Comparison of ENCODE assay signal across 37 cellular contexts in genomic region chr2:167767858-167768257, GRCh38.
"Had no signal": no experiment of that assay in that cellular context is flagged by ENCODE, and none has a peak within 500 bp of the region (broad histone marks: within the 10 kb centered on the region; RNA-seq: fewer than 3 reads in every experiment).

No MANE protein-coding gene starts in this region.

- H3K36me3 ChIP-seq: ascending aorta, cardiac muscle cell had no signal

- H3K27ac Mint-ChIP-seq: activated CD4-positive, alpha-beta memory T cell treated with anti-CD3 and anti-CD28 coated beads, Interleukin-2, amount 10 ng/mL, durations not matched to agents 7 days and 5 days; activated CD4-positive, alpha-beta T cell treated with anti-CD3 and anti-CD28 coated beads for 36 hours; activated CD4-positive, alpha-beta T cell treated with anti-CD3 and anti-CD28 coated beads, Interleukin-2, amount 10 ng/mL, durations not matched to agents 7 days and 5 days; activated CD8-positive, alpha-beta memory T cell treated with anti-CD3 and anti-CD28 coated beads, Interleukin-2, amount 10 ng/mL, durations not matched to agents 7 days and 5 days; activated CD8-positive, alpha-beta T cell treated with anti-CD3 and anti-CD28 coated beads, Interleukin-2, amount 10 ng/mL, durations not matched to agents 7 days and 5 days; activated naive CD4-positive, alpha-beta T cell treated with anti-CD3 and anti-CD28 coated beads, Interleukin-2, amount 10 ng/mL, durations not matched to agents 7 days and 5 days; activated naive CD4-positive, alpha-beta T cell treated with anti-CD3 and anti-CD28 coated beads, Interleukin-2, amount 50 U/mL, for 24 hours; activated naive CD8-positive, alpha-beta T cell; activated naive CD8-positive, alpha-beta T cell treated with anti-CD3 and anti-CD28 coated beads, Interleukin-2, amount 10 ng/mL, durations not matched to agents 7 days and 5 days; activated naive CD8-positive, alpha-beta T cell treated with anti-CD3 and anti-CD28 coated beads, Interleukin-2, amount 50 U/mL, for 24 hours; activated T-cell treated with anti-CD3 and anti-CD28 coated beads, Interleukin-2, amount 50 U/mL, for 24 hours; activated T-helper 2 cell treated with anti-CD3 and anti-CD28 coated beads, Interferon-gamma antibody, Interleukin-2, Interleukin-4, amounts not matched to agents 10 μg/mL and 5 μg/mL and 100 μg/mL, durations not matched to agents 14 hours and 24 hours and 36 hours; brain; T-helper 1 cell treated with Interleukin-12 subunit alpha and Interleukin-12 subunit beta and Interleukin-4 antibody, amounts not matched to agents 30 μg/mL and 1 μg/mL, for 36 hours; T-helper 2 cell treated with Interferon-gamma antibody and Interleukin-4, amounts not matched to agents 5 μg/mL and 100 μg/mL, for 36 hours had no signal

- H3K27me3 ChIP-seq: ascending aorta, cardiac muscle cell had no signal

- DNase-seq: activated CD4-positive, alpha-beta memory T cell treated with anti-CD3 and anti-CD28 coated beads, Interleukin-2, amount 10 ng/mL, durations not matched to agents 7 days and 5 days; activated CD4-positive, alpha-beta T cell treated with anti-CD3 and anti-CD28 coated beads for 1 hour; activated CD4-positive, alpha-beta T cell treated with anti-CD3 and anti-CD28 coated beads for 36 hours; activated CD4-positive, alpha-beta T cell treated with anti-CD3 and anti-CD28 coated beads for 48 hours; activated CD4-positive, alpha-beta T cell treated with anti-CD3 and anti-CD28 coated beads, Interleukin-2, amount 10 ng/mL, durations not matched to agents 7 days and 5 days; activated CD4-positive, alpha-beta T cell treated with anti-CD3 and anti-CD28 coated beads, Interleukin-2, amount 50 U/mL, for 48 hours; activated CD4-positive, CD25-positive, alpha-beta regulatory T cell; activated CD8-positive, alpha-beta memory T cell treated with anti-CD3 and anti-CD28 coated beads for 24 hours; activated CD8-positive, alpha-beta memory T cell treated with anti-CD3 and anti-CD28 coated beads, Interleukin-2, amount 10 ng/mL, durations not matched to agents 7 days and 5 days; activated CD8-positive, alpha-beta memory T cell treated with anti-CD3 and anti-CD28 coated beads, Interleukin-2, amount 50 U/mL, for 48 hours; activated CD8-positive, alpha-beta T cell treated with anti-CD3 and anti-CD28 coated beads, Interleukin-2, amount 10 ng/mL, durations not matched to agents 7 days and 5 days; activated effector memory CD4-positive, alpha-beta T cell treated with Interleukin-2 at 50 U/mL for 16 hours; activated gamma-delta T cell; activated naive CD4-positive, alpha-beta T cell treated with anti-CD3 and anti-CD28 coated beads, Interleukin-2, amount 10 ng/mL, durations not matched to agents 7 days and 5 days; activated naive CD4-positive, alpha-beta T cell treated with Interleukin-2 at 50 U/mL for 16 hours; activated naive CD8-positive, alpha-beta T cell treated with anti-CD3 and anti-CD28 coated beads, Interleukin-2, amount 10 ng/mL, durations not matched to agents 7 days and 5 days; activated naive CD8-positive, alpha-beta T cell treated with anti-CD3 and anti-CD28 coated beads, Interleukin-2, amount 50 U/mL, for 24 hours; activated T-cell treated with anti-CD3 and anti-CD28 coated beads, Interleukin-2, amount 50 U/mL, for 24 hours; activated T-cell treated with anti-CD3 and anti-CD28 coated beads, Interleukin-2, amount 50 U/mL, for 48 hours; amygdala; anterior cingulate cortex; caudate nucleus; cerebellar nuclear complex; T-helper 1 cell; T-helper 2 cell; T-helper 9 cell had no signal

- H3K27ac ChIP-seq: ascending aorta, cardiac muscle cell, VCaP had no signal

- H3K36me3 Mint-ChIP-seq: activated CD8-positive, alpha-beta memory T cell treated with anti-CD3 and anti-CD28 coated beads, Interleukin-2, amount 10 ng/mL, durations not matched to agents 7 days and 5 days; activated naive CD4-positive, alpha-beta T cell treated with anti-CD3 and anti-CD28 coated beads, Interleukin-2, amount 10 ng/mL, durations not matched to agents 7 days and 5 days; activated naive CD4-positive, alpha-beta T cell treated with anti-CD3 and anti-CD28 coated beads, Interleukin-2, amount 50 U/mL, for 24 hours; activated naive CD8-positive, alpha-beta T cell; activated naive CD8-positive, alpha-beta T cell treated with anti-CD3 and anti-CD28 coated beads, Interleukin-2, amount 10 ng/mL, durations not matched to agents 7 days and 5 days; brain had no signal

- H3K4me1 ChIP-seq: ascending aorta had no signal

- H3K4me3 ChIP-seq: ascending aorta, cardiac muscle cell had no signal

- H3K27me3 Mint-ChIP-seq: activated CD4-positive, alpha-beta memory T cell treated with anti-CD3 and anti-CD28 coated beads, Interleukin-2, amount 10 ng/mL, durations not matched to agents 7 days and 5 days; activated CD4-positive, alpha-beta T cell treated with anti-CD3 and anti-CD28 coated beads for 36 hours; activated CD8-positive, alpha-beta memory T cell treated with anti-CD3 and anti-CD28 coated beads, Interleukin-2, amount 10 ng/mL, durations not matched to agents 7 days and 5 days; activated naive CD4-positive, alpha-beta T cell treated with anti-CD3 and anti-CD28 coated beads, Interleukin-2, amount 10 ng/mL, durations not matched to agents 7 days and 5 days; activated naive CD4-positive, alpha-beta T cell treated with anti-CD3 and anti-CD28 coated beads, Interleukin-2, amount 50 U/mL, for 24 hours; activated naive CD8-positive, alpha-beta T cell; activated naive CD8-positive, alpha-beta T cell treated with anti-CD3 and anti-CD28 coated beads, Interleukin-2, amount 50 U/mL, for 24 hours; activated T-cell treated with anti-CD3 and anti-CD28 coated beads, Interleukin-2, amount 50 U/mL, for 24 hours; brain; central memory CD8-positive, alpha-beta T cell had no signal

- ATAC-seq: activated CD4-positive, alpha-beta T cell treated with anti-CD3 and anti-CD28 coated beads for 36 hours; activated CD4-positive, CD25-positive, alpha-beta regulatory T cell treated with anti-CD3 and anti-CD28 coated beads, Interleukin-2, amount 50 U/mL, for 24 hours; activated CD8-positive, alpha-beta memory T cell treated with anti-CD3 and anti-CD28 coated beads, Interleukin-2, amount 10 ng/mL, durations not matched to agents 7 days and 5 days; activated CD8-positive, alpha-beta T cell treated with anti-CD3 and anti-CD28 coated beads, Interleukin-2, amount 10 ng/mL, durations not matched to agents 7 days and 5 days; activated naive CD8-positive, alpha-beta T cell treated with anti-CD3 and anti-CD28 coated beads, Interleukin-2, amount 50 U/mL, for 24 hours had no signal

- H3K4me3 Mint-ChIP-seq: activated CD4-positive, alpha-beta memory T cell treated with anti-CD3 and anti-CD28 coated beads, Interleukin-2, amount 10 ng/mL, durations not matched to agents 7 days and 5 days; activated CD4-positive, alpha-beta T cell treated with anti-CD3 and anti-CD28 coated beads for 36 hours; activated CD4-positive, alpha-beta T cell treated with anti-CD3 and anti-CD28 coated beads, Interleukin-2, amount 10 ng/mL, durations not matched to agents 7 days and 5 days; activated CD8-positive, alpha-beta memory T cell treated with anti-CD3 and anti-CD28 coated beads, Interleukin-2, amount 10 ng/mL, durations not matched to agents 7 days and 5 days; activated CD8-positive, alpha-beta T cell treated with anti-CD3 and anti-CD28 coated beads, Interleukin-2, amount 10 ng/mL, durations not matched to agents 7 days and 5 days; activated naive CD4-positive, alpha-beta T cell treated with anti-CD3 and anti-CD28 coated beads, Interleukin-2, amount 10 ng/mL, durations not matched to agents 7 days and 5 days; activated naive CD4-positive, alpha-beta T cell treated with anti-CD3 and anti-CD28 coated beads, Interleukin-2, amount 50 U/mL, for 24 hours; activated naive CD8-positive, alpha-beta T cell; activated naive CD8-positive, alpha-beta T cell treated with anti-CD3 and anti-CD28 coated beads, Interleukin-2, amount 10 ng/mL, durations not matched to agents 7 days and 5 days; activated naive CD8-positive, alpha-beta T cell treated with anti-CD3 and anti-CD28 coated beads, Interleukin-2, amount 50 U/mL, for 24 hours; activated T-cell treated with anti-CD3 and anti-CD28 coated beads, Interleukin-2, amount 50 U/mL, for 24 hours; brain; central memory CD8-positive, alpha-beta T cell; T-helper 1 cell treated with Interleukin-12 subunit alpha and Interleukin-12 subunit beta and Interleukin-4 antibody, amounts not matched to agents 30 μg/mL and 1 μg/mL, for 36 hours; T-helper 2 cell treated with Interferon-gamma antibody and Interleukin-4, amounts not matched to agents 5 μg/mL and 100 μg/mL, for 36 hours had no signal

- H3K9me3 Mint-ChIP-seq: activated CD4-positive, alpha-beta memory T cell treated with anti-CD3 and anti-CD28 coated beads, Interleukin-2, amount 10 ng/mL, durations not matched to agents 7 days and 5 days; activated CD4-positive, alpha-beta T cell treated with anti-CD3 and anti-CD28 coated beads, Interleukin-2, amount 10 ng/mL, durations not matched to agents 7 days and 5 days; activated naive CD4-positive, alpha-beta T cell treated with anti-CD3 and anti-CD28 coated beads, Interleukin-2, amount 10 ng/mL, durations not matched to agents 7 days and 5 days; activated naive CD4-positive, alpha-beta T cell treated with anti-CD3 and anti-CD28 coated beads, Interleukin-2, amount 50 U/mL, for 24 hours; activated naive CD8-positive, alpha-beta T cell treated with anti-CD3 and anti-CD28 coated beads, Interleukin-2, amount 10 ng/mL, durations not matched to agents 7 days and 5 days; activated naive CD8-positive, alpha-beta T cell treated with anti-CD3 and anti-CD28 coated beads, Interleukin-2, amount 50 U/mL, for 24 hours; activated T-cell treated with anti-CD3 and anti-CD28 coated beads, Interleukin-2, amount 50 U/mL, for 24 hours; activated T-helper 2 cell treated with anti-CD3 and anti-CD28 coated beads, Interferon-gamma antibody, Interleukin-2, Interleukin-4, amounts not matched to agents 10 μg/mL and 5 μg/mL and 100 μg/mL, durations not matched to agents 14 hours and 24 hours and 36 hours; central memory CD8-positive, alpha-beta T cell; T-helper 1 cell treated with Interleukin-12 subunit alpha and Interleukin-12 subunit beta and Interleukin-4 antibody, amounts not matched to agents 30 μg/mL and 1 μg/mL, for 36 hours; T-helper 2 cell treated with Interferon-gamma antibody and Interleukin-4, amounts not matched to agents 5 μg/mL and 100 μg/mL, for 36 hours had no signal

- H3K4me1 Mint-ChIP-seq: activated CD4-positive, alpha-beta memory T cell treated with anti-CD3 and anti-CD28 coated beads, Interleukin-2, amount 10 ng/mL, durations not matched to agents 7 days and 5 days; activated CD4-positive, alpha-beta T cell treated with anti-CD3 and anti-CD28 coated beads for 36 hours; activated CD4-positive, alpha-beta T cell treated with anti-CD3 and anti-CD28 coated beads, Interleukin-2, amount 10 ng/mL, durations not matched to agents 7 days and 5 days; activated CD8-positive, alpha-beta memory T cell treated with anti-CD3 and anti-CD28 coated beads, Interleukin-2, amount 10 ng/mL, durations not matched to agents 7 days and 5 days; activated naive CD4-positive, alpha-beta T cell treated with anti-CD3 and anti-CD28 coated beads, Interleukin-2, amount 10 ng/mL, durations not matched to agents 7 days and 5 days; activated naive CD4-positive, alpha-beta T cell treated with anti-CD3 and anti-CD28 coated beads, Interleukin-2, amount 50 U/mL, for 24 hours; activated naive CD8-positive, alpha-beta T cell treated with anti-CD3 and anti-CD28 coated beads, Interleukin-2, amount 10 ng/mL, durations not matched to agents 7 days and 5 days; activated naive CD8-positive, alpha-beta T cell treated with anti-CD3 and anti-CD28 coated beads, Interleukin-2, amount 50 U/mL, for 24 hours; brain; central memory CD8-positive, alpha-beta T cell had no signal
